ENCODE assay signal across 24 cellular contexts in the genomic region with DNA sequence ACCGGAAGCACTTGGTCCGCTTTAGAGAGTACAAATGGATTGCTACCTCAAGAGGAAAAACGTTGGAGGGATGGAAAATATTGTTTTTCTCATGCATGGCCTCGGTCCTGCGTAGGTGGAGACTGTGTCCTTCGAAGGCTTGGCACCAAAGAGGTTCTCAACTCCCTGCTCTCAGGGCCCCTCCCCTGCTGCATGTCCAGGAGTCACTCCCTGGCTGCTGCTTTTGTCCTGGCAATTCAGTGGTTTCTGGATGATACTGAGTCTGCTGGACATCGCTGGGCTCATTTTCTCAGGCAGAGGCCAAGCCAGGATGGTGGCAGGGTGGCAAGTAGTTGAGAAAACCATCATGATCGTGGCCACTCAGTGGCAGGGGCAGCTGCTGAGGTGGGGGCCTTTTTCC.
"Had no signal": no experiment of that assay in that cellular context is flagged by ENCODE, and none has a peak within 500 bp of the region (broad histone marks: within the 10 kb centered on the region; RNA-seq: fewer than 3 reads in every experiment).

No MANE protein-coding gene starts in this region.

- H3K27me3 ChIP-seq: ascending aorta, breast epithelium, gastroesophageal sphincter had no signal

- H3K4me3 ChIP-seq: ascending aorta, breast epithelium, esophagus muscularis mucosa, gastroesophageal sphincter had no signal

- ATAC-seq: activated CD4-positive, alpha-beta T cell treated with anti-CD3 and anti-CD28 coated beads for 36 hours; activated CD8-positive, alpha-beta memory T cell treated with anti-CD3 and anti-CD28 coated beads, Interleukin-2, amount 10 ng/mL, durations not matched to agents 7 days and 5 days; activated CD8-positive, alpha-beta T cell treated with anti-CD3 and anti-CD28 coated beads, Interleukin-2, amount 10 ng/mL, durations not matched to agents 7 days and 5 days; activated naive CD8-positive, alpha-beta T cell treated with anti-CD3 and anti-CD28 coated beads, Interleukin-2, amount 50 U/mL, for 24 hours; effector memory CD8-positive, alpha-beta T cell; gastroesophageal sphincter had no signal

- H3K27ac ChIP-seq: ascending aorta, breast epithelium, esophagus muscularis mucosa, gastroesophageal sphincter had no signal

- H3K4me1 ChIP-seq: ascending aorta, breast epithelium had no signal

- H3K36me3 ChIP-seq: ascending aorta, breast epithelium, esophagus muscularis mucosa, gastroesophageal sphincter had no signal

- H3K9me3 ChIP-seq: breast epithelium, esophagus muscularis mucosa, gastroesophageal sphincter had no signal

- DNase-seq: activated CD4-positive, alpha-beta memory T cell treated with anti-CD3 and anti-CD28 coated beads for 36 hours; activated CD4-positive, alpha-beta T cell treated with anti-CD3 and anti-CD28 coated beads for 36 hours; activated CD4-positive, alpha-beta T cell treated with anti-CD3 and anti-CD28 coated beads, Interleukin-2, amount 10 ng/mL, durations not matched to agents 24 days and 14 days; activated CD4-positive, CD25-positive, alpha-beta regulatory T cell; activated CD4-positive, CD25-positive, alpha-beta regulatory T cell treated with anti-CD3 and anti-CD28 coated beads, Interleukin-2, amount 50 U/mL, for 72 hours; activated CD8-positive, alpha-beta memory T cell treated with anti-CD3 and anti-CD28 coated beads, Interleukin-2, amount 10 ng/mL, durations not matched to agents 7 days and 5 days; activated CD8-positive, alpha-beta memory T cell treated with anti-CD3 and anti-CD28 coated beads, Interleukin-2, amount 50 U/mL, for 4 hours; activated CD8-positive, alpha-beta T cell treated with anti-CD3 and anti-CD28 coated beads, Interleukin-2, amount 10 ng/mL, durations not matched to agents 7 days and 5 days; activated naive CD4-positive, alpha-beta T cell treated with anti-CD3 and anti-CD28 coated beads for 36 hours; activated naive CD8-positive, alpha-beta T cell treated with anti-CD3 and anti-CD28 coated beads for 36 hours; activated naive CD8-positive, alpha-beta T cell treated with anti-CD3 and anti-CD28 coated beads, Interleukin-2, amount 50 U/mL, for 24 hours; activated T-cell treated with anti-CD3 and anti-CD28 coated beads, Interleukin-2, amount 50 U/mL, for 1 hour; activated T-cell treated with anti-CD3 and anti-CD28 coated beads, Interleukin-2, amount 50 U/mL, for 48 hours; cortex of kidney; dermis blood vessel endothelial cell; effector CD4-positive, alpha-beta T cell; effector memory CD8-positive, alpha-beta T cell; erythroblast; foreskin melanocyte; T-helper 2 cell had no signal
